17 cellular contexts compared by ENCODE assay signal in genomic region chr11:92141159-92141558, GRCh38.
"Had no signal": no experiment of that assay in that cellular context is flagged by ENCODE, and none has a peak within 500 bp of the region (broad histone marks: within the 10 kb centered on the region; RNA-seq: fewer than 3 reads in every experiment).

No MANE protein-coding gene starts in this region.

- H3K4me1 ChIP-seq: ascending aorta, body of pancreas had no signal

- H3K36me3 ChIP-seq: ascending aorta had no signal

- H3K27me3 ChIP-seq: ascending aorta, body of pancreas had no signal

- H3K9me3 ChIP-seq: body of pancreas had no signal

- DNase-seq: activated CD4-positive, alpha-beta T cell treated with anti-CD3 and anti-CD28 coated beads for 4 hours; activated CD8-positive, alpha-beta memory T cell treated with anti-CD3 and anti-CD28 coated beads, Interleukin-2, amount 10 ng/mL, durations not matched to agents 7 days and 5 days; activated effector memory CD4-positive, alpha-beta T cell treated with Interleukin-2 at 50 U/mL for 16 hours; activated naive CD4-positive, alpha-beta T cell; activated T-cell treated with anti-CD3 and anti-CD28 coated beads, Interleukin-2, amount 50 U/mL, for 24 hours; body of pancreas; NCI-H1092; NCI-H1417; NCI-H1694 treated with DMSO at 0.1 percent for 48 hours; NCI-H2029 treated with DMSO at 0.1 percent for 48 hours; NCI-H345; NCI-H524; NCI-H748 treated with DMSO at 0.1 percent for 48 hours; OCI-M1; RPMI8226 had no signal

- H3K27ac ChIP-seq: ascending aorta, body of pancreas, KMS-11 had no signal

- H3K4me2 ChIP-seq: KMS-11 had no signal

- H3K4me3 ChIP-seq: ascending aorta, body of pancreas had no signal

- H3K9ac ChIP-seq: KMS-11 had no signal
